In genomic region chr10:484925-485661, GRCh38 we compare ENCODE assay signal across 8 cellular contexts.
A peak's percentile ranks its signal among the peaks of the same experiment; 100 is the strongest.
DNase-seq lines count a peak whose midpoint lies in the region; ATAC-seq and TF ChIP-seq lines count a peak whose summit lies in the region.

No MANE protein-coding gene starts in this region.

- peak overlapping the region; percentile 83 for H2AFZ ChIP-seq in ACC112 (ENCODE audit: low read length, unreplicated experiment)

- H3K4me1 ChIP-seq in ACC112 (ENCODE audit: control insufficient read depth, insufficient read depth, low read length, unreplicated experiment): peaks cover 6% of the 10 kb centered on the region

- H3K4me3 ChIP-seq in ACC112 (ENCODE audit: low read depth, low read length) (peak overlapping the region; percentile 82), epithelial cell of esophagus (ENCODE audit: low read length) (peak overlapping the region; percentile 51), retinal pigment epithelial cell (ENCODE audit: low read length) (peak overlapping the region; percentile 9)

- no peak for TF ChIP-seq CTCF in epithelial cell of esophagus (IDR thresholded peaks at IDR 0.05; ENCODE audit: insufficient read depth, low read depth, low read length, missing control alignments)
- TF ChIP-seq CTCF in retinal pigment epithelial cell (conservative IDR thresholded peaks at IDR 0.05; ENCODE audit: low read depth, low read length): no peak

- peak overlapping the region; percentile 74 for H3K27ac ChIP-seq in ACC112 (ENCODE audit: low read depth, low read length)

- no peaks in the 10 kb centered on the region for H3K27me3 ChIP-seq in ACC112 (ENCODE audit: insufficient read depth, low read length)

- peak; percentile 11 for DNase-seq in activated CD4-positive, alpha-beta T cell treated with anti-CD3 and anti-CD28 coated beads for 48 hours
- peak; percentile 29 for DNase-seq in epithelial cell of esophagus (ENCODE audit: low read depth)
- no peak for DNase-seq in retinal pigment epithelial cell (ENCODE audit: low read depth)
- DNase-seq in NCI-H1048 (lab: John Stamatoyannopoulos, UW): no peak
- no peak for DNase-seq in HK-2 (ENCODE audit: unreplicated experiment)

- no peaks in the 10 kb centered on the region for H3K36me3 ChIP-seq in ACC112 (ENCODE audit: insufficient read depth, low read length)

- ATAC-seq in GM21825 (IDR thresholded peaks at IDR 0.05; ENCODE audit: unreplicated experiment): peak; percentile 58
- no peak for ATAC-seq in SK-N-SH treated with all-trans-retinoic acid at 6 μM for 48 hours

- no peaks in the 10 kb centered on the region for H3K79me2 ChIP-seq in ACC112 (ENCODE audit: control insufficient read depth, insufficient read depth, low read length, unreplicated experiment)

TF ChIP-seq in SK-N-SH treated with all-trans-retinoic acid at 6 μM for 48 hours, 23 proteins besides CTCF, POLR2A, EP300 and RAD21:
- TF ChIP-seq RARB (CRISPR knock-in tag; IDR thresholded peaks at IDR 0.05): no peak
- no peak for TF ChIP-seq ARNTL (CRISPR knock-in tag; IDR thresholded peaks at IDR 0.05; ENCODE audit: borderline replicate concordance, low read depth)
- TF ChIP-seq TCF4 (CRISPR knock-in tag; IDR thresholded peaks at IDR 0.05; ENCODE audit: borderline replicate concordance): no peak
- no peak for TF ChIP-seq ZNF70 (CRISPR knock-in tag; IDR thresholded peaks at IDR 0.05)
- TF ChIP-seq ESRRG (CRISPR knock-in tag; IDR thresholded peaks at IDR 0.05): no peak
- no peak for TF ChIP-seq TOX (CRISPR knock-in tag; IDR thresholded peaks at IDR 0.05; ENCODE audit: borderline replicate concordance)
- no peak for TF ChIP-seq CREB5 (CRISPR knock-in tag; IDR thresholded peaks at IDR 0.05; ENCODE audit: low read depth)
- TF ChIP-seq, protein P1, sequence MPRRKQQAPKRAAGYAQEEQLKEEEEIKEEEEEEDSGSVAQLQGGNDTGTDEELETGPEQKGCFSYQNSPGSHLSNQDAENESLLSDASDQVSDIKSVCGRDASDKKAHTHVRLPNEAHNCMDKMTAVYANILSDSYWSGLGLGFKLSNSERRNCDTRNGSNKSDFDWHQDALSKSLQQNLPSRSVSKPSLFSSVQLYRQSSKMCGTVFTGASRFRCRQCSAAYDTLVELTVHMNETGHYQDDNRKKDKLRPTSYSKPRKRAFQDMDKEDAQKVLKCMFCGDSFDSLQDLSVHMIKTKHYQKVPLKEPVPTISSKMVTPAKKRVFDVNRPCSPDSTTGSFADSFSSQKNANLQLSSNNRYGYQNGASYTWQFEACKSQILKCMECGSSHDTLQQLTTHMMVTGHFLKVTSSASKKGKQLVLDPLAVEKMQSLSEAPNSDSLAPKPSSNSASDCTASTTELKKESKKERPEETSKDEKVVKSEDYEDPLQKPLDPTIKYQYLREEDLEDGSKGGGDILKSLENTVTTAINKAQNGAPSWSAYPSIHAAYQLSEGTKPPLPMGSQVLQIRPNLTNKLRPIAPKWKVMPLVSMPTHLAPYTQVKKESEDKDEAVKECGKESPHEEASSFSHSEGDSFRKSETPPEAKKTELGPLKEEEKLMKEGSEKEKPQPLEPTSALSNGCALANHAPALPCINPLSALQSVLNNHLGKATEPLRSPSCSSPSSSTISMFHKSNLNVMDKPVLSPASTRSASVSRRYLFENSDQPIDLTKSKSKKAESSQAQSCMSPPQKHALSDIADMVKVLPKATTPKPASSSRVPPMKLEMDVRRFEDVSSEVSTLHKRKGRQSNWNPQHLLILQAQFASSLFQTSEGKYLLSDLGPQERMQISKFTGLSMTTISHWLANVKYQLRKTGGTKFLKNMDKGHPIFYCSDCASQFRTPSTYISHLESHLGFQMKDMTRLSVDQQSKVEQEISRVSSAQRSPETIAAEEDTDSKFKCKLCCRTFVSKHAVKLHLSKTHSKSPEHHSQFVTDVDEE (CRISPR knock-in tag; IDR thresholded peaks at IDR 0.05): no peak
- TF ChIP-seq, protein P2, sequence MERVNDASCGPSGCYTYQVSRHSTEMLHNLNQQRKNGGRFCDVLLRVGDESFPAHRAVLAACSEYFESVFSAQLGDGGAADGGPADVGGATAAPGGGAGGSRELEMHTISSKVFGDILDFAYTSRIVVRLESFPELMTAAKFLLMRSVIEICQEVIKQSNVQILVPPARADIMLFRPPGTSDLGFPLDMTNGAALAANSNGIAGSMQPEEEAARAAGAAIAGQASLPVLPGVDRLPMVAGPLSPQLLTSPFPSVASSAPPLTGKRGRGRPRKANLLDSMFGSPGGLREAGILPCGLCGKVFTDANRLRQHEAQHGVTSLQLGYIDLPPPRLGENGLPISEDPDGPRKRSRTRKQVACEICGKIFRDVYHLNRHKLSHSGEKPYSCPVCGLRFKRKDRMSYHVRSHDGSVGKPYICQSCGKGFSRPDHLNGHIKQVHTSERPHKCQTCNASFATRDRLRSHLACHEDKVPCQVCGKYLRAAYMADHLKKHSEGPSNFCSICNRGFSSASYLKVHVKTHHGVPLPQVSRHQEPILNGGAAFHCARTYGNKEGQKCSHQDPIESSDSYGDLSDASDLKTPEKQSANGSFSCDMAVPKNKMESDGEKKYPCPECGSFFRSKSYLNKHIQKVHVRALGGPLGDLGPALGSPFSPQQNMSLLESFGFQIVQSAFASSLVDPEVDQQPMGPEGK (CRISPR knock-in tag; IDR thresholded peaks at IDR 0.05; ENCODE audit: borderline replicate concordance): no peak
- TF ChIP-seq ZNF565 (CRISPR knock-in tag; conservative IDR thresholded peaks at IDR 0.05; ENCODE audit: low read depth): no peak
- no peak for TF ChIP-seq BACH2 (CRISPR knock-in tag; IDR thresholded peaks at IDR 0.05; ENCODE audit: borderline replicate concordance)
- TF ChIP-seq ZC3H10 (CRISPR knock-in tag; IDR thresholded peaks at IDR 0.05): no peak
- no peak for TF ChIP-seq ZNF8 (CRISPR knock-in tag; IDR thresholded peaks at IDR 0.05)
- TF ChIP-seq PPARA (CRISPR knock-in tag; IDR thresholded peaks at IDR 0.05; ENCODE audit: borderline replicate concordance): no peak
- TF ChIP-seq SNAI2 (CRISPR knock-in tag; IDR thresholded peaks at IDR 0.05): no peak
- TF ChIP-seq, protein P3, sequence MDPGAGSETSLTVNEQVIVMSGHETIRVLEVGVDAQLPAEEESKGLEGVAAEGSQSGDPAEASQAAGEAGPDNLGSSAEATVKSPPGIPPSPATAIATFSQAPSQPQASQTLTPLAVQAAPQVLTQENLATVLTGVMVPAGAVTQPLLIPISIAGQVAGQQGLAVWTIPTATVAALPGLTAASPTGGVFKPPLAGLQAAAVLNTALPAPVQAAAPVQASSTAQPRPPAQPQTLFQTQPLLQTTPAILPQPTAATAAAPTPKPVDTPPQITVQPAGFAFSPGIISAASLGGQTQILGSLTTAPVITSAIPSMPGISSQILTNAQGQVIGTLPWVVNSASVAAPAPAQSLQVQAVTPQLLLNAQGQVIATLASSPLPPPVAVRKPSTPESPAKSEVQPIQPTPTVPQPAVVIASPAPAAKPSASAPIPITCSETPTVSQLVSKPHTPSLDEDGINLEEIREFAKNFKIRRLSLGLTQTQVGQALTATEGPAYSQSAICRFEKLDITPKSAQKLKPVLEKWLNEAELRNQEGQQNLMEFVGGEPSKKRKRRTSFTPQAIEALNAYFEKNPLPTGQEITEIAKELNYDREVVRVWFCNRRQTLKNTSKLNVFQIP (CRISPR knock-in tag; IDR thresholded peaks at IDR 0.05; ENCODE audit: borderline replicate concordance, low read depth): no peak
- TF ChIP-seq ISL1 (CRISPR knock-in tag; IDR thresholded peaks at IDR 0.05): no peak
- no peak for TF ChIP-seq ZFP30 (CRISPR knock-in tag; IDR thresholded peaks at IDR 0.05)
- TF ChIP-seq, protein P4, sequence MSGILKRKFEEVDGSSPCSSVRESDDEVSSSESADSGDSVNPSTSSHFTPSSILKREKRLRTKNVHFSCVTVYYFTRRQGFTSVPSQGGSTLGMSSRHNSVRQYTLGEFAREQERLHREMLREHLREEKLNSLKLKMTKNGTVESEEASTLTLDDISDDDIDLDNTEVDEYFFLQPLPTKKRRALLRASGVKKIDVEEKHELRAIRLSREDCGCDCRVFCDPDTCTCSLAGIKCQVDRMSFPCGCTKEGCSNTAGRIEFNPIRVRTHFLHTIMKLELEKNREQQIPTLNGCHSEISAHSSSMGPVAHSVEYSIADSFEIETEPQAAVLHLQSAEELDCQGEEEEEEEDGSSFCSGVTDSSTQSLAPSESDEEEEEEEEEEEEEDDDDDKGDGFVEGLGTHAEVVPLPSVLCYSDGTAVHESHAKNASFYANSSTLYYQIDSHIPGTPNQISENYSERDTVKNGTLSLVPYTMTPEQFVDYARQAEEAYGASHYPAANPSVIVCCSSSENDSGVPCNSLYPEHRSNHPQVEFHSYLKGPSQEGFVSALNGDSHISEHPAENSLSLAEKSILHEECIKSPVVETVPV (CRISPR knock-in tag; IDR thresholded peaks at IDR 0.05): no peak

Comparison
In these comparisons a context has a peak if more than half of its experiments do, and no peak if none do; other contexts are left out.
1. H3K4me3 ChIP-seq: peak in every context shown above with its lines; median percentile 82 in ACC112; 51 in epithelial cell of esophagus; 9 in retinal pigment epithelial cell.
2. DNase-seq: peak in activated CD4-positive, alpha-beta T cell treated with anti-CD3 and anti-CD28 coated beads for 48 hours (single experiment) and epithelial cell of esophagus (single experiment); none in retinal pigment epithelial cell (single experiment), NCI-H1048 (single experiment) and HK-2 (single experiment).